In the genomic region with DNA sequence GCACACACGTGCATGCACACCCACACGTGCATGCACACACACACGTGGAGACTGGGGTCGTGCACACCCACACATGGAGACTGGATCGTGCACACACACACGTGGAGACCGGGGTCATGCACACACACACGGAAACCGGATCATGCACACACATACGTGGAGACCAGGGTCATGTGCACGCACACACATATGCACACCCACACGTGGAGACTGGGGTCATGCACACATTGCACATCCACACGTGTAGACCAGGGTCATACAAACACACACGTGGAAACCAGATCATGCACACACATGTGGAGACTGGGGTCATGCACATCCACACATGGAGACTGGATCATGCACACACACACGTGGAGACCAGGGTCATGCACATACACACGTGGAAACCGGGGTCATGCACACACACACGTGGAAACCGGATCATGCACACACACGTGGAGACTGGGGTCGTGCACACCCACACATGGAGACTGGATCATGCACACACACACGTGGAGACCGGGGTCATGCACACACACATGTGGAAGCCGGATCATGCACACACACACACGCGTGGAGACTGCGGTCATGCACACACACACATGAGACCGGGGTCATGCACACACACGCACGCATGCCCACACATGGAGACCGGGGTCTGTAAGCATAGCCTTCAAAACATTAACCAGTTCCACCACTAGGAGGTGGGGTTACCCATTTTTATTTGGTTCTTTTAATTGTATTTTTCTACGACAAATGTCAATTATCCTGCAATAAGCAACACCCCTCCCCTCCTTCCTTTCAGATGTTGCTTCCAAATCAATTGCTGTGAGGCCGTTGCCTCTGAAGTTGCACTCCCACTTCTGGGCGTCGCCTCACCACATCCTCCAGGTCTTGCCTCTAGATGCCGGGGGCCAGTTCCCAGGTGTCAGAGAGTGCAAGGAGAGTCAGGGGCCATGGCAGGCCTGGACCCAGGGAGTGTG, we compare ENCODE assay signal across 9 cellular contexts.
DNase-seq lines count a peak whose midpoint lies in the region; ATAC-seq and TF ChIP-seq lines count a peak whose summit lies in the region.
"Had no signal": no experiment of that assay in that cellular context is flagged by ENCODE, and none has a peak within 500 bp of the region (broad histone marks: within the 10 kb centered on the region; RNA-seq: fewer than 3 reads in every experiment).

No MANE protein-coding gene starts in this region.

- H3K9me3 ChIP-seq in adipocyte (ENCODE audit: control insufficient read depth, low read length) = no peaks in the 10 kb centered on the region
- H3K9me3 ChIP-seq in ovary = no peaks in the 10 kb centered on the region
- no peaks in the 10 kb centered on the region for H3K9me3 ChIP-seq in psoas muscle

- DNase-seq in COR-L47 (lab: John Stamatoyannopoulos, UW) (peak; percentile 12), HuH-7.5 (ENCODE audit: low spot score) (peak; percentile 38), adipocyte (ENCODE audit: low read depth) (peak; percentile 24), lung microvascular endothelial cell (ENCODE audit: low read depth in 2 of 2) (peak; percentile 45 to 69), ovary (no peak), psoas muscle (no peak)
- DNase-seq: amniotic stem cell had no signal

- intact Hi-C loops in ovary (cut with DNase I) (loop anchor here in 2 of 4 donors (10.0 kb wide), 1 partner anchor 47 kb away; no protein-coding TSS in a partner anchor), psoas muscle (cut with DNase I) (no loop called here)

- no peak for ATAC-seq in GM19328 (IDR thresholded peaks at IDR 0.05; ENCODE audit: unreplicated experiment)
- no peak for ATAC-seq in psoas muscle
- ATAC-seq in HG02759 (IDR thresholded peaks at IDR 0.05; ENCODE audit: unreplicated experiment) = no peak

- WGBS in ovary, 3 donors = 84 to 86% (median 85%) methylated on average over 36 of the region's 36 CpGs
- 86 to 92% (median 88%) methylated on average over 36 of the region's 36 CpGs for WGBS in psoas muscle, 3 donors

- no peak overlapping the region for H3K9ac ChIP-seq in adipocyte (ENCODE audit: low read length)

- H3K27me3 ChIP-seq in adipocyte (replicated peaks; ENCODE audit: control insufficient read depth, insufficient read depth, low read length) = peaks cover 6% of the 10 kb centered on the region
- H3K27me3 ChIP-seq in ovary = no peaks in the 10 kb centered on the region
- H3K27me3 ChIP-seq in psoas muscle (ENCODE audit: insufficient read depth in 3 of 3, low read length in 2 of 3) = no peaks in the 10 kb centered on the region

- TF ChIP-seq CTCF in ovary (IDR thresholded peaks at IDR 0.05) = no peak
- TF ChIP-seq CTCF in psoas muscle (IDR thresholded peaks at IDR 0.05) = no peak

- H3K4me1 ChIP-seq in adipocyte (ENCODE audit: control insufficient read depth, insufficient read depth, low read length) (peaks cover 36% of the 10 kb centered on the region), ovary (ENCODE audit: insufficient read depth) (peaks cover 3% of the 10 kb centered on the region), psoas muscle (peaks cover 21% of the 10 kb centered on the region)

- TF ChIP-seq POLR2A in ovary (IDR thresholded peaks at IDR 0.05) = no peak

- H3K36me3 ChIP-seq in adipocyte (ENCODE audit: control insufficient read depth, insufficient read depth, low read length, severe bottlenecking) (no peaks in the 10 kb centered on the region), ovary (no peaks in the 10 kb centered on the region), psoas muscle (ENCODE audit: insufficient read depth in 1 of 2, low read depth in 1 of 2) (no peaks in the 10 kb centered on the region)

- H3K27ac ChIP-seq in ovary = no peak overlapping the region
- no peak overlapping the region for H3K27ac ChIP-seq in psoas muscle

- H3K4me3 ChIP-seq in adipocyte (ENCODE audit: low read length) = no peak overlapping the region
- H3K4me3 ChIP-seq in ovary = no peak overlapping the region
- H3K4me3 ChIP-seq in psoas muscle = no peak overlapping the region

- no peak for TF ChIP-seq EP300 in ovary (IDR thresholded peaks at IDR 0.05)

Comparison
In these comparisons a context has a peak if more than half of its experiments do, and no peak if none do; other contexts are left out.
1. DNase-seq: peak in COR-L47 (single experiment), HuH-7.5 (single experiment), adipocyte (single experiment) and lung microvascular endothelial cell (2 of 2); none in ovary (0 of 5) and psoas muscle (0 of 2).